ENCODE assay signal across 12 cellular contexts in the genomic region with DNA sequence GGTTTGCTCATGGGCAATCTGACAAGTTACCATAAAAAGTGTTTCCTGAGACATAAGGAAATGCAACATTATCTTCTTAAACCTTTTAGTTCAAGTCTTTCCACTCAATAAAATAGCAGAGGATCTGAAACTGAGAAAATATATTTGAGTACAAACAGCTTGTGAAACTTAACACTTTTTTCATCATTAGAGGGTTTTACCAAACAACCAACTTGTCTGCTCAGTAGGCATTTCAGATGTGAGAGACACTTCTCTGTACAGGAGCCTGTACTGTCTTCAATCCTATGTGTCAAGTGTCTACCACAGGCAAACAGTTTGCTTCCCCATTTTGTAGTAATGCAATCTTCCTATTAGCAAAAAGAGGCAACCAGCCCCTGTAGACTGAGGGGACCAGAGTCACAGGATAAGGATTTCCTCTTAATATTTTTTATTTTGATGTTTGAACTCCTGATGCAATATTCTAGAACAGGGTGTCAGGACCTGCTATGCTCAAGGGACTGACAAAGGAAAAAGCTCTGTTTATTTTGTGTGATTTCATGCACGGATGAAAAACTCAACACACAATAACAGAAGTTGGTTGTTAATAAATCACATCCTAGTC.
A peak's percentile ranks its signal among the peaks of the same experiment; 100 is the strongest.
DNase-seq lines count a peak whose midpoint lies in the region; ATAC-seq and TF ChIP-seq lines count a peak whose summit lies in the region.
"Had no signal": no experiment of that assay in that cellular context is flagged by ENCODE, and none has a peak within 500 bp of the region (broad histone marks: within the 10 kb centered on the region; RNA-seq: fewer than 3 reads in every experiment).

No MANE protein-coding gene starts in this region.

- H3K9me3 Mint-ChIP-seq in Calu3 (ENCODE audit: low read depth, unreplicated experiment): peaks cover 6% of the 10 kb centered on the region
- H3K9me3 Mint-ChIP-seq: neural crest cell had no signal

- H3K27me3 Mint-ChIP-seq in Calu3 (ENCODE audit: unreplicated experiment): peaks cover under 1% of the 10 kb centered on the region

- no TSS peak for BruUV-seq in Calu3 (replicated peaks; lab: Mats Ljungman, UMichigan)

- DNase-seq in MV-4-11 (lab: John Stamatoyannopoulos, UW) (peak; percentile 16), Calu3 (no peak), UCSD-AML1 (lab: John Stamatoyannopoulos, UW; ENCODE audit: unreplicated experiment) (no peak)
- DNase-seq in activated CD4-positive, CD25-positive, alpha-beta regulatory T cell treated with anti-CD3 and anti-CD28 coated beads, Interleukin-2, amount 50 U/mL, for 72 hours: no peak
- DNase-seq in activated CD4-positive, alpha-beta T cell treated with anti-CD3 and anti-CD28 coated beads, Interleukin-2, amount 50 U/mL, for 4 hours: no peak
- DNase-seq: anterior cingulate cortex, left ventricle myocardium inferior, NCI-H446 had no signal

- no peaks in the 10 kb centered on the region for H3K4me1 Mint-ChIP-seq in Calu3 (ENCODE audit: low read depth, unreplicated experiment)
- H3K4me1 Mint-ChIP-seq: neural crest cell had no signal

- ATAC-seq in GM18499 (IDR thresholded peaks at IDR 0.05; ENCODE audit: insufficient read depth, unreplicated experiment) (peak; percentile 85), GM19397 (IDR thresholded peaks at IDR 0.05; ENCODE audit: unreplicated experiment) (peak; percentile 83), HG02884 (IDR thresholded peaks at IDR 0.05; ENCODE audit: unreplicated experiment) (peak; percentile 74)

- TF ChIP-seq CTCF in Calu3 (IDR thresholded peaks at IDR 0.05; ENCODE audit: unreplicated experiment): no peak

- H3K27ac Mint-ChIP-seq in Calu3 (ENCODE audit: unreplicated experiment): no peak overlapping the region

- no peaks in the 10 kb centered on the region for H3K36me3 Mint-ChIP-seq in Calu3 (ENCODE audit: insufficient read depth, unreplicated experiment)

- CTCF ChIA-PET in Calu3 (lab: Charles Lee): no interaction called here

- intact Hi-C loops in Calu3 (cut with micrococcal nuclease; ENCODE audit: unreplicated experiment): no loop called here

- H3K4me3 Mint-ChIP-seq in Calu3 (ENCODE audit: low read depth, unreplicated experiment): no peak overlapping the region
- H3K4me3 Mint-ChIP-seq: neural crest cell had no signal
